In the genomic region with DNA sequence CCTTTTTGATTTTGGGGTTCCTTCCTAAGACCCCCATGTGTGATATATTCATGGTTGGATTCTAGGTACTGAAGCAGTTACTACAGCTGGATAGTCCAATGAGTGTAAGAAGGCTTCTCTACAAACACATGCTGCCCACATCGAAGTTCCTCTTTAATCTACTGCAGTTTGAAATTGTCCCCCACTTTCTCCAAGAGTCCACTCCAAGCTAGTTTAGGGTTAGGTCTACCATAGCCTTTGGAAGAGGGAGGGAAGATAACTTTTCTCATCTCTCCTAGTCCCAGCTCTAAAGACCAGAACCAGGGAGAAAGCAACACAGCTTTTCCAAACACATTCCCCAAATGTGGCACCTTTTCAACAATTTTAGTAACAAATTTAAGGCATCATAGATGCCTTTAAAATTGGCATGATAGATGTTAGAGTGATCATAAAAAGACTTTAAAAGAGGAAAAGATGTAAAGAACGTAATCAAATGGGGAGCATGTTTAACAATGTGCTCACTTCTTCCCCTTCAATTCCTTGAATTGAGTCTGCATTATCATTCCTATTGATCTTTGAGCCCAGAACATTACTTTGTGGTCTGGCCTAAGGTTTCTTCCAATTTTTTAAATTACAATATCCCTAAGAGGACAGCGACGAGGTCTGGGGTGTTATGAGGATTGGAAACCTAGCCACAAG, we compare ENCODE assay signal across 8 cellular contexts. TPM values are rescaled to one million over a fixed set of nuclear protein-coding genes. Genes with fewer than 3 reads are reported as not detected.
A peak's percentile ranks its signal among the peaks of the same experiment; 100 is the strongest.
DNase-seq lines count a peak whose midpoint lies in the region; ATAC-seq and TF ChIP-seq lines count a peak whose summit lies in the region.

No MANE protein-coding gene starts in this region.

- peaks cover 26% of the 10 kb centered on the region for H3K36me3 Mint-ChIP-seq in activated CD4-positive, alpha-beta T cell treated with anti-CD3 and anti-CD28 coated beads for 36 hours (ENCODE audit: low read depth)
- H3K36me3 Mint-ChIP-seq in activated T-helper 1 cell treated with anti-CD3 and anti-CD28 coated beads, Interleukin-12 subunit alpha, Interleukin-12 subunit beta, Interleukin-2, Interleukin-4 antibody, amounts not matched to agents 30 ng/mL and 10 ng/mL and 1 ng/mL, durations not matched to agents 14 hours and 24 hours and 36 hours (ENCODE audit: low read depth), result peaks cover 10% of the 10 kb centered on the region

- H3K4me3 Mint-ChIP-seq in activated CD4-positive, alpha-beta T cell treated with anti-CD3 and anti-CD28 coated beads for 36 hours, result peak overlapping the region; percentile 99
- H3K4me3 Mint-ChIP-seq in activated T-helper 1 cell treated with anti-CD3 and anti-CD28 coated beads, Interleukin-12 subunit alpha, Interleukin-12 subunit beta, Interleukin-2, Interleukin-4 antibody, amounts not matched to agents 30 ng/mL and 10 ng/mL and 1 ng/mL, durations not matched to agents 14 hours and 24 hours and 36 hours, result peak overlapping the region; percentile 97

- H3K27me3 ChIP-seq in iPS-20b (ENCODE audit: insufficient read depth, low read length), result no peaks in the 10 kb centered on the region
- no peaks in the 10 kb centered on the region for H3K27me3 ChIP-seq in testis

- DNase-seq in activated CD4-positive, alpha-beta T cell treated with anti-CD3 and anti-CD28 coated beads for 36 hours, result no peak
- no peak for DNase-seq in activated CD4-positive, alpha-beta T cell treated with anti-CD3 and anti-CD28 coated beads, Interleukin-2, amount 50 U/mL, for 4 hours
- DNase-seq in activated T-helper 1 cell treated with anti-CD3 and anti-CD28 coated beads, Interleukin-12 subunit alpha, Interleukin-12 subunit beta, Interleukin-2, Interleukin-4 antibody, amounts not matched to agents 30 ng/mL and 10 ng/mL and 1 ng/mL, durations not matched to agents 14 hours and 24 hours and 36 hours (ENCODE audit: low spot score), result no peak
- no peak for DNase-seq in testis
- no peak for DNase-seq in pons (ENCODE audit: low spot score)
- DNase-seq in 8988T, result no peak

- H3K27me3 Mint-ChIP-seq in activated CD4-positive, alpha-beta T cell treated with anti-CD3 and anti-CD28 coated beads for 36 hours, result peaks cover 3% of the 10 kb centered on the region
- peaks cover 2% of the 10 kb centered on the region for H3K27me3 Mint-ChIP-seq in activated T-helper 1 cell treated with anti-CD3 and anti-CD28 coated beads, Interleukin-12 subunit alpha, Interleukin-12 subunit beta, Interleukin-2, Interleukin-4 antibody, amounts not matched to agents 30 ng/mL and 10 ng/mL and 1 ng/mL, durations not matched to agents 14 hours and 24 hours and 36 hours (ENCODE audit: insufficient read depth)

- intact Hi-C loops in activated CD4-positive, alpha-beta T cell treated with anti-CD3 and anti-CD28 coated beads for 36 hours (cut with DNase I, micrococcal nuclease), result loop anchor here (1.0 to 5.0 kb wide), 9 partner anchors 130 to 1410 kb away; a partner anchor contains a TSS
- intact Hi-C loops in activated T-helper 1 cell treated with anti-CD3 and anti-CD28 coated beads, Interleukin-12 subunit alpha, Interleukin-12 subunit beta, Interleukin-2, Interleukin-4 antibody, amounts not matched to agents 30 ng/mL and 10 ng/mL and 1 ng/mL, durations not matched to agents 14 hours and 24 hours and 36 hours (cut with micrococcal nuclease), result loop anchor here (1.0 to 5.0 kb wide), 8 partner anchors 35 to 1408 kb away; a partner anchor contains a TSS
- intact Hi-C loops in testis (cut with DNase I; ENCODE audit: low total_unique reads), result no loop called here

- CTCF ChIA-PET in activated CD4-positive, alpha-beta T cell treated with anti-CD3 and anti-CD28 coated beads for 36 hours (lab: Charles Lee), result interaction anchor here (0.6 to 1.5 kb wide), 9 partner anchors 8 to 1466 kb away, joined by 3 to 8 read pairs (median 3); a partner anchor contains a TSS

- H3K9me3 ChIP-seq in iPS-20b (ENCODE audit: insufficient read depth, low read depth, low read length) (no peaks in the 10 kb centered on the region), testis (no peaks in the 10 kb centered on the region)

- 64 to 65% methylated on average over 4 of the region's 4 CpGs for WGBS in testis, 2 donors

- H3K4me3 ChIP-seq in iPS-20b (ENCODE audit: low read length) (peak overlapping the region; percentile 99), testis (peak overlapping the region; percentile 70 to 75)

- H3K9me3 Mint-ChIP-seq in activated CD4-positive, alpha-beta T cell treated with anti-CD3 and anti-CD28 coated beads for 36 hours (ENCODE audit: low read depth), result no peaks in the 10 kb centered on the region
- H3K9me3 Mint-ChIP-seq in activated T-helper 1 cell treated with anti-CD3 and anti-CD28 coated beads, Interleukin-12 subunit alpha, Interleukin-12 subunit beta, Interleukin-2, Interleukin-4 antibody, amounts not matched to agents 30 ng/mL and 10 ng/mL and 1 ng/mL, durations not matched to agents 14 hours and 24 hours and 36 hours, result no peaks in the 10 kb centered on the region

- H3K27ac Mint-ChIP-seq in activated CD4-positive, alpha-beta T cell treated with anti-CD3 and anti-CD28 coated beads for 36 hours, result peak overlapping the region; percentile 99
- H3K27ac Mint-ChIP-seq in activated T-helper 1 cell treated with anti-CD3 and anti-CD28 coated beads, Interleukin-12 subunit alpha, Interleukin-12 subunit beta, Interleukin-2, Interleukin-4 antibody, amounts not matched to agents 30 ng/mL and 10 ng/mL and 1 ng/mL, durations not matched to agents 14 hours and 24 hours and 36 hours, result peak overlapping the region; percentile 98

- POLR2A ChIA-PET in activated CD4-positive, alpha-beta T cell treated with anti-CD3 and anti-CD28 coated beads for 36 hours (lab: Charles Lee), result interaction anchor here (0.6 to 1.5 kb wide), 2 partner anchors 12 to 207 kb away, joined by 3 to 4 read pairs; a partner anchor contains a TSS

- H3K4me1 ChIP-seq in iPS-20b (ENCODE audit: insufficient read depth, low read length) (peaks cover 15% of the 10 kb centered on the region), testis (peaks cover 3% of the 10 kb centered on the region)

- no peak for TF ChIP-seq POLR2A in testis (IDR thresholded peaks at IDR 0.05)

- H3K9ac ChIP-seq in iPS-20b (ENCODE audit: low read depth, low read length), result peak overlapping the region; percentile 98

- H3K4me1 Mint-ChIP-seq in activated CD4-positive, alpha-beta T cell treated with anti-CD3 and anti-CD28 coated beads for 36 hours, result peaks cover 14% of the 10 kb centered on the region
- peaks cover 36% of the 10 kb centered on the region for H3K4me1 Mint-ChIP-seq in activated T-helper 1 cell treated with anti-CD3 and anti-CD28 coated beads, Interleukin-12 subunit alpha, Interleukin-12 subunit beta, Interleukin-2, Interleukin-4 antibody, amounts not matched to agents 30 ng/mL and 10 ng/mL and 1 ng/mL, durations not matched to agents 14 hours and 24 hours and 36 hours (ENCODE audit: low read depth)

- H3K27ac ChIP-seq in iPS-20b (ENCODE audit: low read length) (no peak overlapping the region), testis (peak overlapping the region in 1 of 2 donors; percentile 98)

- H3K36me3 ChIP-seq in iPS-20b (ENCODE audit: insufficient read depth, low read depth, low read length) (peaks cover 28% of the 10 kb centered on the region), testis (ENCODE audit: low read depth, missing control alignments) (no peaks in the 10 kb centered on the region)

- no peak for TF ChIP-seq CTCF in testis (IDR thresholded peaks at IDR 0.05)

- ATAC-seq in activated CD4-positive, alpha-beta T cell treated with anti-CD3 and anti-CD28 coated beads for 36 hours, result no peak
- no peak for ATAC-seq in HG03457 (IDR thresholded peaks at IDR 0.05; ENCODE audit: unreplicated experiment)

RNA-seq across cellular contexts. Expression of a gene that starts 1.0 kb away (rescaled TPM):
- total RNA-seq in activated CD4-positive, alpha-beta T cell treated with anti-CD3 and anti-CD28 coated beads for 36 hours, result 10 to 100 TPM; 53.8 to 57.8 TPM
- total RNA-seq in activated T-helper 1 cell treated with anti-CD3 and anti-CD28 coated beads, Interleukin-12 subunit alpha, Interleukin-12 subunit beta, Interleukin-2, Interleukin-4 antibody, amounts not matched to agents 30 ng/mL and 10 ng/mL and 1 ng/mL, durations not matched to agents 14 hours and 24 hours and 36 hours, result 52.2 and 58.0 TPM in 2 replicates
- 1 to 10 TPM; 8.2 to 8.4 TPM for total RNA-seq in testis
- polyA plus RNA-seq in testis (ENCODE audit: insufficient read depth, low read depth, low replicate concordance), result 8.3 TPM
